In genomic region chr1:39504436-39504835, GRCh38 we compare ENCODE assay signal across 8 cellular contexts. TPM values are rescaled to one million over a fixed set of nuclear protein-coding genes. Genes with fewer than 3 reads are reported as not detected.
"Had no signal": no experiment of that assay in that cellular context is flagged by ENCODE, and none has a peak within 500 bp of the region (broad histone marks: within the 10 kb centered on the region; RNA-seq: fewer than 3 reads in every experiment).

No MANE protein-coding gene starts in this region.

RNA-seq across cellular contexts. Expression of gene BMP8A, which starts 13.0 kb away (rescaled TPM):
- total RNA-seq: left lobe of liver, left ventricle myocardium superior, liver, lower lobe of right lung, mesothelial cell of epicardium had no signal
- polyA plus RNA-seq: immature natural killer cell, keratinocyte, liver, mammary epithelial cell had no signal
